In genomic region chr2:198374375-198375072, GRCh38 we compare ENCODE assay signal across 9 cellular contexts.
A peak's percentile ranks its signal among the peaks of the same experiment; 100 is the strongest.
DNase-seq lines count a peak whose midpoint lies in the region; ATAC-seq and TF ChIP-seq lines count a peak whose summit lies in the region.
"Had no signal": no experiment of that assay in that cellular context is flagged by ENCODE, and none has a peak within 500 bp of the region (broad histone marks: within the 10 kb centered on the region; RNA-seq: fewer than 3 reads in every experiment).

No MANE protein-coding gene starts in this region.

- H3K9me3 ChIP-seq in RWPE2 (ENCODE audit: severe bottlenecking) (no peaks in the 10 kb centered on the region), osteoblast (ENCODE audit: low read depth, low read length) (no peaks in the 10 kb centered on the region)

- no peaks in the 10 kb centered on the region for H3K36me3 Mint-ChIP-seq in endothelial cell (ENCODE audit: low read depth, unreplicated experiment)
- H3K36me3 Mint-ChIP-seq: CD4-positive, alpha-beta memory T cell had no signal

- no peak for ATAC-seq in RWPE2 (ENCODE audit: low read depth)
- ATAC-seq in GM21447 (IDR thresholded peaks at IDR 0.05; ENCODE audit: unreplicated experiment) = no peak
- no peak for ATAC-seq in HG02884 (IDR thresholded peaks at IDR 0.05; ENCODE audit: unreplicated experiment)

- H4K20me1 ChIP-seq in osteoblast (ENCODE audit: insufficient read depth, low read length) = no peaks in the 10 kb centered on the region

- TF ChIP-seq CTCF in RWPE2 (IDR thresholded peaks at IDR 0.05; ENCODE audit: poor library complexity, severe bottlenecking) = peak; percentile 84
- peak; percentile 76 for TF ChIP-seq CTCF in endothelial cell (IDR thresholded peaks at IDR 0.05; ENCODE audit: unreplicated experiment)
- TF ChIP-seq CTCF in osteoblast (IDR thresholded peaks at IDR 0.05; ENCODE audit: extremely low read depth, low read depth, low read length) = peak; percentile 91

- H3K79me2 ChIP-seq in osteoblast (ENCODE audit: insufficient read depth, low read length) = no peaks in the 10 kb centered on the region

- H3K9me3 Mint-ChIP-seq in endothelial cell (ENCODE audit: unreplicated experiment) = no peaks in the 10 kb centered on the region
- H3K9me3 Mint-ChIP-seq: CD4-positive, alpha-beta memory T cell had no signal

- no peak overlapping the region for H3K4me3 Mint-ChIP-seq in endothelial cell (ENCODE audit: unreplicated experiment)
- H3K4me3 Mint-ChIP-seq: CD4-positive, alpha-beta memory T cell had no signal

- H3K27me3 Mint-ChIP-seq in endothelial cell (ENCODE audit: unreplicated experiment) = no peaks in the 10 kb centered on the region

- no peaks in the 10 kb centered on the region for H3K27me3 ChIP-seq in RWPE2 (ENCODE audit: insufficient read depth, poor library complexity, severe bottlenecking)
- H3K27me3 ChIP-seq in osteoblast (ENCODE audit: insufficient read depth, low read length) = no peaks in the 10 kb centered on the region

- H3K36me3 ChIP-seq in RWPE2 (ENCODE audit: low read depth) (no peaks in the 10 kb centered on the region), osteoblast (ENCODE audit: insufficient read depth, low read length) (no peaks in the 10 kb centered on the region)

- no peak overlapping the region for H3K4me2 ChIP-seq in osteoblast (ENCODE audit: insufficient read depth, low read length)

- no peaks in the 10 kb centered on the region for H3K4me1 Mint-ChIP-seq in endothelial cell (ENCODE audit: unreplicated experiment)

- H3K27ac ChIP-seq in RWPE2 (ENCODE audit: poor library complexity, severe bottlenecking) = no peak overlapping the region
- no peak overlapping the region for H3K27ac ChIP-seq in osteoblast (ENCODE audit: low read depth, low read length)

- H3K27ac Mint-ChIP-seq in endothelial cell (ENCODE audit: unreplicated experiment) = no peak overlapping the region
- H3K27ac Mint-ChIP-seq: CD4-positive, alpha-beta memory T cell had no signal

- H2AFZ ChIP-seq in osteoblast (ENCODE audit: low read length) = no peak overlapping the region

- H3K4me1 ChIP-seq in RWPE2 (ENCODE audit: insufficient read depth, poor library complexity, severe bottlenecking) = no peaks in the 10 kb centered on the region
- H3K4me1 ChIP-seq in osteoblast (ENCODE audit: insufficient read depth, low read length) = no peaks in the 10 kb centered on the region

- peak; percentile 5 for DNase-seq in NCI-H2029 (lab: John Stamatoyannopoulos, UW)
- no peak for DNase-seq in NCI-H2029 treated with DMSO at 0.1 percent for 48 hours (lab: John Stamatoyannopoulos, UW)
- peak; percentile 18 for DNase-seq in KG1 (lab: John Stamatoyannopoulos, UW)
- no peak for DNase-seq in RWPE2 (ENCODE audit: low spot score)
- peak; percentile 54 for DNase-seq in endothelial cell (ENCODE audit: low spot score)
- peak; percentile 42 for DNase-seq in osteoblast (ENCODE audit: insufficient read length, low spot score, missing footprints)

- no peak overlapping the region for H3K4me3 ChIP-seq in RWPE2 (ENCODE audit: severe bottlenecking)
- no peak overlapping the region for H3K4me3 ChIP-seq in osteoblast (ENCODE audit: insufficient read depth, low read length)

Comparison
In these comparisons a context has a peak if more than half of its experiments do, and no peak if none do; other contexts are left out.
1. DNase-seq: peak in NCI-H2029 (single experiment), KG1 (single experiment), endothelial cell (single experiment) and osteoblast (single experiment); none in NCI-H2029 treated with DMSO at 0.1 percent for 48 hours (single experiment) and RWPE2 (single experiment).
2. Peak in every context shown above with its lines, with median percentiles within 50 percentile points of each other: CTCF ChIP-seq.